ENCODE assay signal across 22 cellular contexts in genomic region chr2:38386377-38386776, GRCh38. TPM values are rescaled to one million over a fixed set of nuclear protein-coding genes. Genes with fewer than 3 reads are reported as not detected.
DNase-seq lines count a peak whose midpoint lies in the region; ATAC-seq and FAIRE-seq lines count a peak whose summit lies in the region.
"Had no signal": no experiment of that assay in that cellular context is flagged by ENCODE, and none has a peak within 500 bp of the region (broad histone marks: within the 10 kb centered on the region; RNA-seq: fewer than 3 reads in every experiment).

No MANE protein-coding gene starts in this region.

- H3K27ac ChIP-seq in small intestine (ENCODE audit: low read depth in 1 of 2, low read length in 1 of 2) = no peak overlapping the region
- H3K27ac ChIP-seq: heart left ventricle, parathyroid adenoma, SK-N-MC had no signal

- 76 to 90% (median 78%) methylated on average over 2 of the region's 2 CpGs for WGBS in small intestine, 3 donors

- H3K36me3 ChIP-seq in small intestine (ENCODE audit: control insufficient read depth in 2 of 2, insufficient read depth in 2 of 2, low read length in 2 of 2) = no peaks in the 10 kb centered on the region
- H3K36me3 ChIP-seq: heart left ventricle had no signal

- H3K4me1 Mint-ChIP-seq in dendritic cell treated with granulocyte-macrophage colony-stimulating factor and Interleukin-4, amounts not matched to agents 40 ng/mL and 50 ng/mL, for 4 days (ENCODE audit: low read depth) = peaks cover 17% of the 10 kb centered on the region

- no peak overlapping the region for H3K4me3 ChIP-seq in small intestine (ENCODE audit: low read depth in 1 of 2, low read length in 2 of 2)
- H3K4me3 ChIP-seq: heart left ventricle, lung, SK-N-MC had no signal

- H3K4me3 Mint-ChIP-seq in dendritic cell treated with granulocyte-macrophage colony-stimulating factor and Interleukin-4, amounts not matched to agents 40 ng/mL and 50 ng/mL, for 4 days = no peak overlapping the region
- H3K4me3 Mint-ChIP-seq: CD8-positive, alpha-beta T cell had no signal

- no peaks in the 10 kb centered on the region for H3K9me3 ChIP-seq in small intestine (ENCODE audit: control insufficient read depth, low read depth)
- H3K9me3 ChIP-seq: heart left ventricle had no signal

- ATAC-seq in GM21529 (IDR thresholded peaks at IDR 0.05; ENCODE audit: unreplicated experiment) (no peak), GM21825 (IDR thresholded peaks at IDR 0.05; ENCODE audit: unreplicated experiment) (no peak)
- ATAC-seq: CD8-positive, alpha-beta T cell; heart left ventricle had no signal

- H3K36me3 Mint-ChIP-seq in dendritic cell treated with granulocyte-macrophage colony-stimulating factor and Interleukin-4, amounts not matched to agents 40 ng/mL and 50 ng/mL, for 4 days (ENCODE audit: low read depth) = no peaks in the 10 kb centered on the region
- H3K36me3 Mint-ChIP-seq: CD8-positive, alpha-beta T cell had no signal

- no peaks in the 10 kb centered on the region for H3K9me3 Mint-ChIP-seq in dendritic cell treated with granulocyte-macrophage colony-stimulating factor and Interleukin-4, amounts not matched to agents 40 ng/mL and 50 ng/mL, for 4 days
- H3K9me3 Mint-ChIP-seq: CD8-positive, alpha-beta T cell had no signal

- no peaks in the 10 kb centered on the region for H3K4me1 ChIP-seq in small intestine (ENCODE audit: control insufficient read depth in 2 of 2, insufficient read depth in 1 of 2, low read depth in 1 of 2, low read length in 1 of 2)
- H3K4me1 ChIP-seq: parathyroid adenoma had no signal

- no peaks in the 10 kb centered on the region for H3K27me3 ChIP-seq in small intestine (ENCODE audit: control insufficient read depth in 2 of 2, insufficient read depth in 2 of 2, low read length in 2 of 2)
- H3K27me3 ChIP-seq: heart left ventricle had no signal

- H3K27me3 Mint-ChIP-seq in dendritic cell treated with granulocyte-macrophage colony-stimulating factor and Interleukin-4, amounts not matched to agents 40 ng/mL and 50 ng/mL, for 4 days = peaks cover 9% of the 10 kb centered on the region

- DNase-seq in A172 (ENCODE audit: low spot score) (peak; percentile 31), H4 (ENCODE audit: low spot score) (peak; percentile 21), RKO (ENCODE audit: low spot score) (peak; percentile 46), small intestine (no peak), GF-D8 (lab: John Stamatoyannopoulos, UW) (no peak)
- DNase-seq: activated CD4-positive, alpha-beta T cell treated with anti-CD3 and anti-CD28 coated beads, Interleukin-2, amount 50 U/mL, for 1 hour; activated CD8-positive, alpha-beta memory T cell treated with anti-CD3 and anti-CD28 coated beads, Interleukin-2, amount 50 U/mL, for 48 hours; activated gamma-delta T cell; amygdala; CD8-positive, alpha-beta T cell; cerebellar nuclear complex; heart left ventricle; MM.1S; NCI-H2081; NCI-H524; stimulated activated CD4-positive, alpha-beta T cell treated with anti-CD3 and anti-CD28 coated beads, Interleukin-2, amount 100 ng/mL, for 48 hours had no signal

- no peak for FAIRE-seq in small intestine (lab: Jason Lieb, UNC)

- intact Hi-C loops in dendritic cell treated with granulocyte-macrophage colony-stimulating factor and Interleukin-4, amounts not matched to agents 40 ng/mL and 50 ng/mL, for 4 days (cut with micrococcal nuclease) = no loop called here

- H3K27ac Mint-ChIP-seq in dendritic cell treated with granulocyte-macrophage colony-stimulating factor and Interleukin-4, amounts not matched to agents 40 ng/mL and 50 ng/mL, for 4 days = peak overlapping the region; percentile 9
- H3K27ac Mint-ChIP-seq: CD8-positive, alpha-beta T cell had no signal

RNA-seq across cellular contexts. Expression of gene ATL2, which starts 9.3 kb away (rescaled TPM):
- total RNA-seq in A172 (2014; rRNA removed; shearing (Covaris generic)) = 90.7 and 91.2 TPM in 2 replicates
- 68.0 and 68.3 TPM in 2 replicates for total RNA-seq in H4 (2014; rRNA removed; shearing (Covaris generic))
- polyA plus RNA-seq in small intestine = 10 to 100 TPM; 26.2 to 39.8 (median 29.3) TPM

Comparison
In these comparisons a context has a peak if more than half of its experiments do, and no peak if none do; other contexts are left out.
1. DNase-seq: peak in A172 (single experiment), H4 (single experiment) and RKO (single experiment); none in small intestine (single experiment) and GF-D8 (single experiment).